In the genomic region with DNA sequence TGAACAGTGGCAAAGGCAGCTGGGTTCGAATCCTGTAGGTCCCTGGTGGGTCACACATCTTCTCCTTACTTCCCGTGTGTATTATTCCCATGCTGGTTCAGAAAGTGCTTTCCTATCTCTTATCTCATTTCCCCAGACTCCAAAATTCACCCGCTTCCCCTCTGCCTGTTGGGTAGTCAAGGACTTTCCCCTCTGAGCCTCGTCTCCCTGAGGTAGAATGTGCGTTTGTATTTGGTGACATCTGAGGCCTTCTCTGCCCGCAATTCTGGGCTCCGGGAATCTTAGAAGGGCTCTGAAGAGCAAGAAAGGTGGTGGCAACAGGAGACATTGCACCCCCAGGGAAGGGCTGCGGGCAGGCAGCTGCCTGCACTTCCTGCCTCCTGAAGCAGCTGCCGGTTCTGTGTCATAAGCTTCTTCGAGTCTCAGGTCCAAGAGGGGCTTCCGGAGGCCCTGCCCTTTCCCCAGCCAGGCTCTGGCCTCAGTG, we compare ENCODE assay signal across 9 cellular contexts. TPM values are rescaled to one million over a fixed set of nuclear protein-coding genes. Genes with fewer than 3 reads are reported as not detected.
DNase-seq lines count a peak whose midpoint lies in the region; ATAC-seq and TF ChIP-seq lines count a peak whose summit lies in the region.
"Had no signal": no experiment of that assay in that cellular context is flagged by ENCODE, and none has a peak within 500 bp of the region (broad histone marks: within the 10 kb centered on the region; RNA-seq: fewer than 3 reads in every experiment).

No MANE protein-coding gene starts in this region.

- CTCF ChIA-PET in naive thymus-derived CD4-positive, alpha-beta T cell (lab: Charles Lee) = interaction anchor here (1.1 kb wide), 1 partner anchor 10 kb away, joined by 3 read pairs; no protein-coding TSS in a partner anchor

- H2AFZ ChIP-seq in hepatocyte = no peak overlapping the region

- H3K36me3 ChIP-seq in CD4-positive, CD25-positive, alpha-beta regulatory T cell (ENCODE audit: control insufficient read depth, insufficient read depth, low read length) = peaks cover 25% of the 10 kb centered on the region
- no peaks in the 10 kb centered on the region for H3K36me3 ChIP-seq in naive thymus-derived CD4-positive, alpha-beta T cell (ENCODE audit: control insufficient read depth in 2 of 3, insufficient read depth in 3 of 3, low read length in 3 of 3)
- H3K36me3 ChIP-seq in hepatocyte (replicated peaks; ENCODE audit: insufficient read depth, low read depth) = no peaks in the 10 kb centered on the region

- peaks cover 6 to 62% (median 46%) of the 10 kb centered on the region in 4 donors for H3K4me1 Mint-ChIP-seq in CD4-positive, CD25-positive, alpha-beta regulatory T cell
- peaks cover 30% of the 10 kb centered on the region for H3K4me1 Mint-ChIP-seq in activated naive CD8-positive, alpha-beta T cell treated with anti-CD3 and anti-CD28 coated beads for 36 hours
- peaks cover 9 to 29% (median 16%) of the 10 kb centered on the region in 7 donors for H3K4me1 Mint-ChIP-seq in naive thymus-derived CD4-positive, alpha-beta T cell

- no peaks in the 10 kb centered on the region for H3K36me3 Mint-ChIP-seq in CD4-positive, CD25-positive, alpha-beta regulatory T cell
- peaks cover 9% of the 10 kb centered on the region for H3K36me3 Mint-ChIP-seq in activated naive CD8-positive, alpha-beta T cell treated with anti-CD3 and anti-CD28 coated beads for 36 hours
- H3K36me3 Mint-ChIP-seq in naive thymus-derived CD4-positive, alpha-beta T cell = peaks cover 0 to 6% (median 0%) of the 10 kb centered on the region in 5 donors

- no peaks in the 10 kb centered on the region for H4K20me1 ChIP-seq in hepatocyte (ENCODE audit: insufficient read depth, poor library complexity, severe bottlenecking)

- no peak overlapping the region for H3K4me2 ChIP-seq in hepatocyte

- H3K9me3 ChIP-seq in CD4-positive, CD25-positive, alpha-beta regulatory T cell (ENCODE audit: control insufficient read depth in 2 of 2, low read length in 2 of 2) = no peaks in the 10 kb centered on the region
- no peaks in the 10 kb centered on the region for H3K9me3 ChIP-seq in naive thymus-derived CD4-positive, alpha-beta T cell (ENCODE audit: control insufficient read depth in 2 of 3, low read length in 3 of 3)
- no peaks in the 10 kb centered on the region for H3K9me3 ChIP-seq in hepatocyte (ENCODE audit: low read depth)

- POLR2A ChIA-PET in naive thymus-derived CD4-positive, alpha-beta T cell (lab: Charles Lee) = no interaction called here

- peaks cover 25% of the 10 kb centered on the region for H3K79me2 ChIP-seq in hepatocyte

- no peaks in the 10 kb centered on the region for H3K27me3 Mint-ChIP-seq in CD4-positive, CD25-positive, alpha-beta regulatory T cell
- peaks cover 8% of the 10 kb centered on the region for H3K27me3 Mint-ChIP-seq in activated naive CD8-positive, alpha-beta T cell treated with anti-CD3 and anti-CD28 coated beads for 36 hours
- peaks cover 17 to 21% (median 20%) of the 10 kb centered on the region in 5 donors for H3K27me3 Mint-ChIP-seq in naive thymus-derived CD4-positive, alpha-beta T cell

- no peaks in the 10 kb centered on the region for H3K9me2 ChIP-seq in hepatocyte (replicated peaks; ENCODE audit: insufficient read depth)

- peaks cover 58% of the 10 kb centered on the region for H3K4me1 ChIP-seq in CD4-positive, CD25-positive, alpha-beta regulatory T cell (ENCODE audit: control insufficient read depth, insufficient read depth, low read length, poor library complexity, severe bottlenecking)
- peaks cover 8 to 9% of the 10 kb centered on the region in 2 donors for H3K4me1 ChIP-seq in naive thymus-derived CD4-positive, alpha-beta T cell (ENCODE audit: control insufficient read depth in 2 of 2, insufficient read depth in 2 of 2, low read length in 2 of 2)
- H3K4me1 ChIP-seq in hepatocyte (ENCODE audit: insufficient read depth) = no peaks in the 10 kb centered on the region

- peak overlapping the region; percentile 27 for H3K4me3 ChIP-seq in CD4-positive, CD25-positive, alpha-beta regulatory T cell (ENCODE audit: low read depth, low read length)
- H3K4me3 ChIP-seq in Jurkat, Clone E6-1 (ENCODE audit: low read length) = no peak overlapping the region
- no peak overlapping the region for H3K4me3 ChIP-seq in naive thymus-derived CD4-positive, alpha-beta T cell (ENCODE audit: low read length)
- no peak overlapping the region for H3K4me3 ChIP-seq in hepatocyte

- H3K27ac Mint-ChIP-seq in CD4-positive, CD25-positive, alpha-beta regulatory T cell = peak overlapping the region; percentile 96 to 98 (median 98)
- H3K27ac Mint-ChIP-seq in activated naive CD8-positive, alpha-beta T cell treated with anti-CD3 and anti-CD28 coated beads for 36 hours = peak overlapping the region; percentile 84
- peak overlapping the region in 6 of 9 donors; percentile 1 to 78 (median 24) for H3K27ac Mint-ChIP-seq in naive thymus-derived CD4-positive, alpha-beta T cell

- H3K4me3 Mint-ChIP-seq in CD4-positive, CD25-positive, alpha-beta regulatory T cell = peak overlapping the region; percentile 61 to 88 (median 78)
- peak overlapping the region; percentile 3 for H3K4me3 Mint-ChIP-seq in activated naive CD8-positive, alpha-beta T cell treated with anti-CD3 and anti-CD28 coated beads for 36 hours
- H3K4me3 Mint-ChIP-seq in naive thymus-derived CD4-positive, alpha-beta T cell = peak overlapping the region in 5 of 10 donors; percentile 19 to 65 (median 37)

- peak; percentile 33 to 82 (median 45) for DNase-seq in CD4-positive, CD25-positive, alpha-beta regulatory T cell
- DNase-seq in Jurkat, Clone E6-1 (ENCODE audit: low read depth, low spot score) = peak; percentile 60
- DNase-seq in activated naive CD8-positive, alpha-beta T cell treated with anti-CD3 and anti-CD28 coated beads for 36 hours = peak; percentile 42
- peak in 1 of 9 donors; percentile 6 for DNase-seq in naive thymus-derived CD4-positive, alpha-beta T cell
- DNase-seq in hepatocyte (ENCODE audit: low spot score) (no peak), H4 (ENCODE audit: low spot score) (no peak), NCI-H2171 treated with DMSO at 0.1 percent for 48 hours (lab: John Stamatoyannopoulos, UW) (no peak)
- DNase-seq: DMS79 had no signal

- peak overlapping the region; percentile 87 for H3K27ac ChIP-seq in CD4-positive, CD25-positive, alpha-beta regulatory T cell (ENCODE audit: insufficient read depth, low read length, poor library complexity, severe bottlenecking)
- no peak overlapping the region for H3K27ac ChIP-seq in naive thymus-derived CD4-positive, alpha-beta T cell (ENCODE audit: low read depth, low read length)
- no peak overlapping the region for H3K27ac ChIP-seq in hepatocyte

- ATAC-seq in CD4-positive, CD25-positive, alpha-beta regulatory T cell (ENCODE audit: low read depth in 2 of 2) = peak; percentile 62 to 64
- ATAC-seq in naive thymus-derived CD4-positive, alpha-beta T cell = peak; percentile 53
- ATAC-seq in GM18867 (IDR thresholded peaks at IDR 0.05; ENCODE audit: unreplicated experiment) = no peak

- no peaks in the 10 kb centered on the region for H3K9me3 Mint-ChIP-seq in CD4-positive, CD25-positive, alpha-beta regulatory T cell
- no peaks in the 10 kb centered on the region for H3K9me3 Mint-ChIP-seq in activated naive CD8-positive, alpha-beta T cell treated with anti-CD3 and anti-CD28 coated beads for 36 hours
- H3K9me3 Mint-ChIP-seq in naive thymus-derived CD4-positive, alpha-beta T cell = peaks cover 0 to 3% (median 0%) of the 10 kb centered on the region in 11 donors

- intact Hi-C loops in naive thymus-derived CD4-positive, alpha-beta T cell (cut with micrococcal nuclease) = no loop called here

- 81% methylated on average over 11 of the region's 11 CpGs for WGBS in hepatocyte (ENCODE audit: low lambda C conversion rate, missing lambda C conversion rate)

- no peak for TF ChIP-seq CTCF in hepatocyte (IDR thresholded peaks at IDR 0.05; ENCODE audit: poor library complexity)

- H3K27me3 ChIP-seq in CD4-positive, CD25-positive, alpha-beta regulatory T cell (ENCODE audit: control insufficient read depth, insufficient read depth, low read length) = no peaks in the 10 kb centered on the region
- peaks cover 0 to 7% of the 10 kb centered on the region in 2 donors for H3K27me3 ChIP-seq in naive thymus-derived CD4-positive, alpha-beta T cell (ENCODE audit: control insufficient read depth in 2 of 2, insufficient read depth in 2 of 2, low read length in 2 of 2)
- H3K27me3 ChIP-seq in hepatocyte = peaks cover 3% of the 10 kb centered on the region

RNA-seq across cellular contexts. Expression of gene LRRC32, which starts 5.9 kb away (rescaled TPM):
- 71.4 TPM for total RNA-seq in CD4-positive, CD25-positive, alpha-beta regulatory T cell
- polyA plus RNA-seq in CD4-positive, CD25-positive, alpha-beta regulatory T cell = 1 to 10 TPM; 5.0 to 9.6 (median 5.9) TPM
- polyA plus RNA-seq in Jurkat, Clone E6-1 (2012; ENCODE audit: insufficient read depth, insufficient read length) = not detected
- 10 to 100 TPM; 11.5 to 12.1 TPM for total RNA-seq in activated naive CD8-positive, alpha-beta T cell treated with anti-CD3 and anti-CD28 coated beads for 36 hours
- 1 to 10 TPM in 1 of 5 experiments, under 1 TPM in 3, not detected in 1; 0.08 to 4.5 (median 0.61) TPM for total RNA-seq in naive thymus-derived CD4-positive, alpha-beta T cell
- polyA plus RNA-seq in naive thymus-derived CD4-positive, alpha-beta T cell = not detected
- total RNA-seq in hepatocyte = 14.7 and 25.5 TPM in 2 replicates
- 75.2 and 80.4 TPM in 2 replicates for polyA plus RNA-seq in hepatocyte
- 0.04 and 0.29 TPM in 2 replicates for total RNA-seq in H4 (2014; rRNA removed; shearing (Covaris generic))

Comparison
In these comparisons a context has a peak if more than half of its experiments do, and no peak if none do; other contexts are left out.
1. DNase-seq: peak in CD4-positive, CD25-positive, alpha-beta regulatory T cell (3 of 3), Jurkat, Clone E6-1 (single experiment) and activated naive CD8-positive, alpha-beta T cell treated with anti-CD3 and anti-CD28 coated beads for 36 hours (single experiment); none in hepatocyte (single experiment), H4 (single experiment) and NCI-H2171 treated with DMSO at 0.1 percent for 48 hours (single experiment).
2. H3K27ac Mint-ChIP-seq: peak in every context shown above with its lines; median percentile 98 in CD4-positive, CD25-positive, alpha-beta regulatory T cell; 84 in activated naive CD8-positive, alpha-beta T cell treated with anti-CD3 and anti-CD28 coated beads for 36 hours; 24 in naive thymus-derived CD4-positive, alpha-beta T cell.